In the genomic region with DNA sequence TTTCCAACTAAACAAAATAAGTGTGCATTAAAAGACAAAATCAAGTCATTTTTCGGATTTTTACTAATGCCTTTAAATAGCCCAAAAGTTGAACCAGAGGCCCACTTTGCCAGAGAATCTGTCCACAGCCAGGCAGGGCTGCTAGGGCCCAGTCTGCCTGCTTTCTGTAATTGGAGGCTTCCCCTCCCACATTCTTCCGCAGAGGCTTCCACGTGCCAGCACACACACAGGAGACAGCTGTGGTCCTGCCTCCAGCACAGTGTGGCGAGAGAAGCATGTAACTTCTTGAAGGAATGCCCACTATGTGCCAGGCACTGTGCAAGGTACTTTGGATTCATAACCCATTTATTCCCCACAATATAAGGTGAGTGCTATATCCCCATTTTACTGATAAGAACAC, we compare ENCODE assay signal across 23 cellular contexts. TPM values are rescaled to one million over a fixed set of nuclear protein-coding genes. Genes with fewer than 3 reads are reported as not detected.
DNase-seq lines count a peak whose midpoint lies in the region; ATAC-seq and TF ChIP-seq lines count a peak whose summit lies in the region.
"Had no signal": no experiment of that assay in that cellular context is flagged by ENCODE, and none has a peak within 500 bp of the region (broad histone marks: within the 10 kb centered on the region; RNA-seq: fewer than 3 reads in every experiment).

No MANE protein-coding gene starts in this region.

- ATAC-seq in RWPE2 (ENCODE audit: low read depth) = peak; percentile 58; the same call in 2 of the 3 replicates
- ATAC-seq in omental fat pad (ENCODE audit: low FRiP score) = no peak
- ATAC-seq: activated naive CD8-positive, alpha-beta T cell treated with anti-CD3 and anti-CD28 coated beads, Interleukin-2, amount 50 U/mL, for 24 hours; left colon; natural killer cell treated with Interleukin-12 subunit alpha and Interleukin-12 subunit beta and Interleukin-15 and Interleukin-18, amount 100 ng/mL, for 72 hours had no signal

- H3K4me3 ChIP-seq in RWPE2 (ENCODE audit: severe bottlenecking) (no peak overlapping the region), endodermal cell (ENCODE audit: low read length) (no peak overlapping the region), spleen (no peak overlapping the region)
- H3K4me3 ChIP-seq: breast epithelium, skin epidermis had no signal

- H3K9me3 Mint-ChIP-seq in endodermal cell = no peaks in the 10 kb centered on the region
- peaks cover 3% of the 10 kb centered on the region for H3K9me3 Mint-ChIP-seq in T-helper 2 cell treated with Interferon-gamma antibody and Interleukin-4, amounts not matched to agents 5 μg/mL and 100 μg/mL, for 36 hours
- H3K9me3 Mint-ChIP-seq: activated CD4-positive, alpha-beta T cell treated with anti-CD3 and anti-CD28 coated beads, Interleukin-2, amount 10 ng/mL, durations not matched to agents 7 days and 5 days; activated naive CD8-positive, alpha-beta T cell treated with anti-CD3 and anti-CD28 coated beads, Interleukin-2, amount 50 U/mL, for 24 hours; natural killer cell treated with Interleukin-12 subunit alpha and Interleukin-12 subunit beta and Interleukin-15 and Interleukin-18, amount 100 ng/mL, for 72 hours had no signal

- H3K9me3 ChIP-seq in RWPE2 (ENCODE audit: severe bottlenecking) (no peaks in the 10 kb centered on the region), endodermal cell (ENCODE audit: control insufficient read depth, low read length) (no peaks in the 10 kb centered on the region), spleen (peaks cover 0 to 8% (median 0%) of the 10 kb centered on the region in 8 donors)
- H3K9me3 ChIP-seq: breast epithelium had no signal

- H3K4me1 ChIP-seq in RWPE2 (ENCODE audit: insufficient read depth, poor library complexity, severe bottlenecking) (no peaks in the 10 kb centered on the region), endodermal cell (ENCODE audit: control insufficient read depth, insufficient read depth, low read length) (no peaks in the 10 kb centered on the region), spleen (no peaks in the 10 kb centered on the region)
- H3K4me1 ChIP-seq: breast epithelium had no signal

- H3K27ac ChIP-seq in RWPE2 (ENCODE audit: poor library complexity, severe bottlenecking) = no peak overlapping the region
- H3K27ac ChIP-seq in endodermal cell (ENCODE audit: low read depth, low read length) = no peak overlapping the region
- no peak overlapping the region for H3K27ac ChIP-seq in spleen
- H3K27ac ChIP-seq: breast epithelium, RWPE1, skin epidermis had no signal

- 52 to 67% methylated on average over 1 to 4 of the region's 4 CpGs for WGBS in endodermal cell (ENCODE audit: insufficient coverage in 1 of 2, insufficient read length in 1 of 2), 2 experiments
- WGBS in spleen, 5 donors = 44 to 63% (median 54%) methylated on average over 4 of the region's 4 CpGs

- no peaks in the 10 kb centered on the region for H3K27me3 ChIP-seq in RWPE2 (ENCODE audit: insufficient read depth, poor library complexity, severe bottlenecking)
- peaks cover 26% of the 10 kb centered on the region for H3K27me3 ChIP-seq in endodermal cell (ENCODE audit: control insufficient read depth, insufficient read depth, low read length, poor library complexity, severe bottlenecking)
- H3K27me3 ChIP-seq in spleen (replicated peaks in 1 of 7) = peaks cover 0 to 50% (median 0%) of the 10 kb centered on the region in 7 donors

- no peaks in the 10 kb centered on the region for H3K36me3 ChIP-seq in RWPE2 (ENCODE audit: low read depth)
- H3K36me3 ChIP-seq in endodermal cell (ENCODE audit: control insufficient read depth, insufficient read depth, low read length) = no peaks in the 10 kb centered on the region
- no peaks in the 10 kb centered on the region for H3K36me3 ChIP-seq in spleen
- H3K36me3 ChIP-seq: breast epithelium had no signal

- TF ChIP-seq CTCF in RWPE2 (IDR thresholded peaks at IDR 0.05; ENCODE audit: poor library complexity, severe bottlenecking) = no peak
- no peak for TF ChIP-seq CTCF in endodermal cell (conservative IDR thresholded peaks at IDR 0.05)
- no peak for TF ChIP-seq CTCF in omental fat pad (IDR thresholded peaks at IDR 0.05)
- no peak for TF ChIP-seq CTCF in spleen (IDR thresholded peaks at IDR 0.05 in 8 of 11, conservative IDR thresholded peaks at IDR 0.05 in 3 of 11)

- no peaks in the 10 kb centered on the region for H3K4me1 Mint-ChIP-seq in endodermal cell
- H3K4me1 Mint-ChIP-seq in T-helper 2 cell treated with Interferon-gamma antibody and Interleukin-4, amounts not matched to agents 5 μg/mL and 100 μg/mL, for 36 hours (ENCODE audit: low read depth) = peaks cover 6% of the 10 kb centered on the region
- H3K4me1 Mint-ChIP-seq: activated CD4-positive, alpha-beta T cell treated with anti-CD3 and anti-CD28 coated beads, Interleukin-2, amount 10 ng/mL, durations not matched to agents 7 days and 5 days; activated naive CD8-positive, alpha-beta T cell treated with anti-CD3 and anti-CD28 coated beads, Interleukin-2, amount 50 U/mL, for 24 hours had no signal

- no peak overlapping the region for H3K27ac Mint-ChIP-seq in endodermal cell
- no peak overlapping the region for H3K27ac Mint-ChIP-seq in T-helper 2 cell treated with Interferon-gamma antibody and Interleukin-4, amounts not matched to agents 5 μg/mL and 100 μg/mL, for 36 hours
- H3K27ac Mint-ChIP-seq: activated CD4-positive, alpha-beta T cell treated with anti-CD3 and anti-CD28 coated beads, Interleukin-2, amount 10 ng/mL, durations not matched to agents 7 days and 5 days; activated naive CD8-positive, alpha-beta T cell treated with anti-CD3 and anti-CD28 coated beads, Interleukin-2, amount 50 U/mL, for 24 hours; natural killer cell treated with Interleukin-12 subunit alpha and Interleukin-12 subunit beta and Interleukin-15 and Interleukin-18, amount 100 ng/mL, for 72 hours had no signal

- intact Hi-C loops in spleen (cut with DNase I; ENCODE audit: low total_unique reads) = no loop called here

- DNase-seq in EH (ENCODE audit: low read depth) (peak; percentile 45), RWPE2 (ENCODE audit: low spot score) (no peak), endodermal cell (peak; percentile 53), omental fat pad (ENCODE audit: low spot score) (peak; percentile 6), NCI-H82 (lab: John Stamatoyannopoulos, UW) (no peak), spleen (no peak)
- DNase-seq in T-helper 2 cell treated with Interferon-gamma antibody and Interleukin-4, amounts not matched to agents 5 μg/mL and 100 μg/mL, for 36 hours (ENCODE audit: low spot score) = no peak
- DNase-seq: activated CD4-positive, alpha-beta T cell treated with anti-CD3 and anti-CD28 coated beads, Interleukin-2, amount 10 ng/mL, durations not matched to agents 7 days and 5 days; activated CD8-positive, alpha-beta memory T cell treated with anti-CD3 and anti-CD28 coated beads, Interleukin-2, amount 50 U/mL, for 4 hours; activated naive CD8-positive, alpha-beta T cell treated with anti-CD3 and anti-CD28 coated beads, Interleukin-2, amount 50 U/mL, for 24 hours; AML-193; DMS79 treated with DMSO at 0.1 percent for 48 hours; HCEC 1CT; NCI-H1105 treated with DMSO at 0.1 percent for 48 hours; NCI-H510A treated with DMSO at 0.1 percent for 48 hours; stimulated activated CD4-positive, alpha-beta T cell treated with anti-CD3 and anti-CD28 coated beads, Interleukin-2, amount 100 ng/mL, for 48 hours; stimulated activated naive CD4-positive, alpha-beta T cell treated with Interleukin-2 at 50 U/mL for 16 hours had no signal

- no peak overlapping the region for H3K9ac ChIP-seq in endodermal cell (ENCODE audit: extremely low read depth, low read length, poor library complexity, severe bottlenecking)

- no peaks in the 10 kb centered on the region for H3K36me3 Mint-ChIP-seq in endodermal cell (ENCODE audit: low read depth)
- no peaks in the 10 kb centered on the region for H3K36me3 Mint-ChIP-seq in T-helper 2 cell treated with Interferon-gamma antibody and Interleukin-4, amounts not matched to agents 5 μg/mL and 100 μg/mL, for 36 hours (ENCODE audit: low read depth)
- H3K36me3 Mint-ChIP-seq: natural killer cell treated with Interleukin-12 subunit alpha and Interleukin-12 subunit beta and Interleukin-15 and Interleukin-18, amount 100 ng/mL, for 72 hours had no signal

- peaks cover 58% of the 10 kb centered on the region for H3K27me3 Mint-ChIP-seq in endodermal cell (ENCODE audit: insufficient read depth)
- peaks cover 56% of the 10 kb centered on the region for H3K27me3 Mint-ChIP-seq in T-helper 2 cell treated with Interferon-gamma antibody and Interleukin-4, amounts not matched to agents 5 μg/mL and 100 μg/mL, for 36 hours (ENCODE audit: low read depth)

- no peak for TF ChIP-seq POLR2A in spleen (IDR thresholded peaks at IDR 0.05)

- no peak overlapping the region for H3K4me3 Mint-ChIP-seq in endodermal cell
- H3K4me3 Mint-ChIP-seq in T-helper 2 cell treated with Interferon-gamma antibody and Interleukin-4, amounts not matched to agents 5 μg/mL and 100 μg/mL, for 36 hours = no peak overlapping the region
- H3K4me3 Mint-ChIP-seq: activated CD4-positive, alpha-beta T cell treated with anti-CD3 and anti-CD28 coated beads, Interleukin-2, amount 10 ng/mL, durations not matched to agents 7 days and 5 days; activated naive CD8-positive, alpha-beta T cell treated with anti-CD3 and anti-CD28 coated beads, Interleukin-2, amount 50 U/mL, for 24 hours; natural killer cell treated with Interleukin-12 subunit alpha and Interleukin-12 subunit beta and Interleukin-15 and Interleukin-18, amount 100 ng/mL, for 72 hours had no signal

RNA-seq across cellular contexts. Expression of a gene that starts 11.3 kb away (rescaled TPM):
- not detected for total RNA-seq in endodermal cell
- polyA plus RNA-seq in endodermal cell (2013, experiment 1 of 2) = not detected
- polyA plus RNA-seq in endodermal cell (2013, experiment 2 of 2) = not detected
- 100 to 1,000 TPM in 1 of 4 donors, 10 to 100 TPM in 2, 1 to 10 TPM in 1; 2.8 to 131 (median 25.3) TPM for total RNA-seq in omental fat pad
- 10 to 100 TPM in 1 of 7 donors, 1 to 10 TPM in 5, under 1 TPM in 1; 0.76 to 11.0 (median 4.0) TPM for total RNA-seq in spleen
- polyA plus RNA-seq in spleen = 1 to 10 TPM in 1 of 3 donors, under 1 TPM in 2; 0.22 to 8.3 (median 0.41) TPM
- total RNA-seq: activated CD4-positive, alpha-beta T cell treated with anti-CD3 and anti-CD28 coated beads, Interleukin-2, amount 10 ng/mL, durations not matched to agents 7 days and 5 days; HT1080; natural killer cell treated with Interleukin-12 subunit alpha and Interleukin-12 subunit beta and Interleukin-15 and Interleukin-18, amount 100 ng/mL, for 72 hours had no signal

RNA-seq across cellular contexts. Expression of a gene that starts 30.8 kb away (rescaled TPM):
- total RNA-seq in endodermal cell = under 1 TPM in 1 of 2 donors, not detected in 1; 0.04 TPM
- polyA plus RNA-seq in endodermal cell (2013, experiment 1 of 2) = 0.14 TPM
- polyA plus RNA-seq in endodermal cell (2013, experiment 2 of 2) = 0.04 TPM
- total RNA-seq in omental fat pad = 10 to 100 TPM in 1 of 4 donors, 1 to 10 TPM in 3; 2.4 to 21.1 (median 5.1) TPM
- 10 to 100 TPM; 12.9 to 24.5 (median 16.0) TPM for total RNA-seq in spleen
- polyA plus RNA-seq in spleen = 10 to 100 TPM in 1 of 3 donors, 1 to 10 TPM in 2; 2.9 to 12.1 (median 4.4) TPM
- total RNA-seq: activated CD4-positive, alpha-beta T cell treated with anti-CD3 and anti-CD28 coated beads, Interleukin-2, amount 10 ng/mL, durations not matched to agents 7 days and 5 days had no signal

Comparison
In these comparisons a context has a peak if more than half of its experiments do, and no peak if none do; other contexts are left out.
1. DNase-seq: peak in EH (single experiment), endodermal cell (single experiment) and omental fat pad (single experiment); none in RWPE2 (single experiment), NCI-H82 (single experiment), T-helper 2 cell treated with Interferon-gamma antibody and Interleukin-4, amounts not matched to agents 5 μg/mL and 100 μg/mL, for 36 hours (single experiment) and spleen (single experiment).